Comparison of ENCODE assay signal across 8 cellular contexts in the genomic region with DNA sequence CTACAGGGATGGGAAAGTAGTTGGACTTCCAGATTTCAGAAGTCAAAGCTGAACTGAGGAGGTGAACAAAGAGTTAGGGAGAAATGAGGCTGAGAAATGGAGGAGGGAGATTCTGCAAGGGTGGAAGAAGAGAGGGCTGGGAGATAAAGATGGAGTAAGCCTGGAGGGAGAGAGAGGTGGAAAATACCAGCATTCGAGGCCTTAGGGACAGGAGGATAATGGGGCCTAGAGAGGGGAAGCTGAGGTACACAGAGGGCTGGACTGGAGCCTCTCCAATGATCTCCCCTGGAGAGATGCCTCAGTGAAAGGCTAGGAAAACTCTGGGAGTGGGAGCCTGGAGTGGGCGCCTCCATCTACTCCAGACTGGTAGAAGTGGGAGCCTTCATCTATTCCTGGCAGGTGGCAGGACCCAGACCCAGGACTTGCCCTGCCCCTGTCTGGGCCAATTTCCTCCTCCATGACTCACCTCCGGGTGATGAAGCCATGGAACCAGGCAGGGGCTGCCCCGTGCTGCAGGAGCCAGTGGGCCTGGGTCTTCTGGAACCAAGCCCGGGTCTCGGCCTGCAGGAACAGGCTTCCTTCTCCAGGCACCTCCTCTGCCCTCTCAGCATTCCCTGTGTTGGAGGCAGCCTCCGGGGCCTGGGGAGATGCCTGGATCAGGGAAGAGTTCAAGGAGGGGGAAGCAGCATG. TPM values are rescaled to one million over a fixed set of nuclear protein-coding genes. Genes with fewer than 3 reads are reported as not detected.
DNase-seq lines count a peak whose midpoint lies in the region; ATAC-seq and TF ChIP-seq lines count a peak whose summit lies in the region.

No MANE protein-coding gene starts in this region.

- H3K4me3 Mint-ChIP-seq in activated CD4-positive, alpha-beta T cell treated with anti-CD3 and anti-CD28 coated beads, Interleukin-2, amount 10 ng/mL, durations not matched to agents 24 days and 14 days, result peak overlapping the region; percentile 96

- no peaks in the 10 kb centered on the region for H3K9me3 ChIP-seq in prostate gland

- H3K27ac Mint-ChIP-seq in activated CD4-positive, alpha-beta T cell treated with anti-CD3 and anti-CD28 coated beads, Interleukin-2, amount 10 ng/mL, durations not matched to agents 24 days and 14 days, result peak overlapping the region; percentile 100

- H3K4me1 ChIP-seq in prostate gland (replicated peaks), result peaks cover 5% of the 10 kb centered on the region

- DNase-seq in Daoy (ENCODE audit: low read depth) (peak; percentile 58), epithelial cell of esophagus (ENCODE audit: low read depth) (peak; percentile 51), prostate gland (ENCODE audit: low spot score) (no peak), Ammon's horn (ENCODE audit: low spot score) (no peak), ecto neural progenitor cell (ENCODE audit: low spot score) (no peak)
- DNase-seq in activated CD4-positive, alpha-beta T cell treated with anti-CD3 and anti-CD28 coated beads, Interleukin-2, amount 10 ng/mL, durations not matched to agents 24 days and 14 days, result peak; percentile 78

- H3K27me3 Mint-ChIP-seq in activated CD4-positive, alpha-beta T cell treated with anti-CD3 and anti-CD28 coated beads, Interleukin-2, amount 10 ng/mL, durations not matched to agents 24 days and 14 days, result no peaks in the 10 kb centered on the region

- no peaks in the 10 kb centered on the region for H3K9me3 Mint-ChIP-seq in activated CD4-positive, alpha-beta T cell treated with anti-CD3 and anti-CD28 coated beads, Interleukin-2, amount 10 ng/mL, durations not matched to agents 24 days and 14 days

- intact Hi-C loops in activated CD4-positive, alpha-beta T cell treated with anti-CD3 and anti-CD28 coated beads, Interleukin-2, amount 10 ng/mL, durations not matched to agents 24 days and 14 days (cut with micrococcal nuclease), result loop anchor here (5.0 kb wide), 1 partner anchor 72 kb away; a partner anchor contains a TSS
- intact Hi-C loops in prostate gland (cut with DNase I), result no loop called here

- no peak for TF ChIP-seq POLR2A in prostate gland (IDR thresholded peaks at IDR 0.05)

- H3K4me1 Mint-ChIP-seq in activated CD4-positive, alpha-beta T cell treated with anti-CD3 and anti-CD28 coated beads, Interleukin-2, amount 10 ng/mL, durations not matched to agents 24 days and 14 days, result peaks cover 59% of the 10 kb centered on the region

- H3K36me3 ChIP-seq in prostate gland, result no peaks in the 10 kb centered on the region

- peaks cover 70% of the 10 kb centered on the region for H3K36me3 Mint-ChIP-seq in activated CD4-positive, alpha-beta T cell treated with anti-CD3 and anti-CD28 coated beads, Interleukin-2, amount 10 ng/mL, durations not matched to agents 24 days and 14 days (ENCODE audit: low read depth)

- ATAC-seq in HG03520 (IDR thresholded peaks at IDR 0.05; ENCODE audit: unreplicated experiment) (no peak), GM19452 (IDR thresholded peaks at IDR 0.05; ENCODE audit: unreplicated experiment) (no peak)

- peak overlapping the region; percentile 8 to 22 for H3K27ac ChIP-seq in prostate gland

- 84% methylated on average over 7 of the region's 7 CpGs for WGBS in prostate gland

- no peaks in the 10 kb centered on the region for H3K27me3 ChIP-seq in prostate gland (replicated peaks; ENCODE audit: insufficient read depth)

- TF ChIP-seq CTCF in epithelial cell of esophagus (IDR thresholded peaks at IDR 0.05; ENCODE audit: insufficient read depth, low read depth, low read length, missing control alignments), result no peak
- TF ChIP-seq CTCF in prostate gland (IDR thresholded peaks at IDR 0.05), result no peak

- H3K4me3 ChIP-seq in epithelial cell of esophagus (ENCODE audit: low read length) (no peak overlapping the region), prostate gland (no peak overlapping the region)

RNA-seq across cellular contexts. Expression of a gene that starts 1.9 kb away (rescaled TPM):
- total RNA-seq in Daoy (2014; rRNA removed; shearing (Covaris generic)), result 0.51 and 0.57 TPM in 2 replicates
- 277 and 282 TPM in 2 replicates for total RNA-seq in activated CD4-positive, alpha-beta T cell treated with anti-CD3 and anti-CD28 coated beads, Interleukin-2, amount 10 ng/mL, durations not matched to agents 24 days and 14 days
- under 1 TPM in 1 of 2 donors, not detected in 1; 0.80 TPM for total RNA-seq in prostate gland

RNA-seq across cellular contexts. Expression of a gene that starts 44.2 kb away (rescaled TPM):
- total RNA-seq in Daoy (2014; rRNA removed; shearing (Covaris generic)), result not detected in 2 replicates
- total RNA-seq in activated CD4-positive, alpha-beta T cell treated with anti-CD3 and anti-CD28 coated beads, Interleukin-2, amount 10 ng/mL, durations not matched to agents 24 days and 14 days, result 0.68 and 0.71 TPM in 2 replicates
- 1 to 10 TPM in 1 of 2 donors, under 1 TPM in 1; 0.18 to 3.0 TPM for total RNA-seq in prostate gland

RNA-seq across cellular contexts. Expression of a gene that starts 45.9 kb away (rescaled TPM):
- total RNA-seq in Daoy (2014; rRNA removed; shearing (Covaris generic)), result 0.40 TPM in 1 of 2 replicates, not detected in the other
- 54.3 and 61.2 TPM in 2 replicates for total RNA-seq in activated CD4-positive, alpha-beta T cell treated with anti-CD3 and anti-CD28 coated beads, Interleukin-2, amount 10 ng/mL, durations not matched to agents 24 days and 14 days
- 10 to 100 TPM in 1 of 2 donors, under 1 TPM in 1; 0.59 to 31.4 TPM for total RNA-seq in prostate gland

RNA-seq across cellular contexts. Expression of a gene that starts 47.4 kb away (rescaled TPM):
- total RNA-seq in Daoy (2014; rRNA removed; shearing (Covaris generic)), result 43.7 and 44.6 TPM in 2 replicates
- total RNA-seq in activated CD4-positive, alpha-beta T cell treated with anti-CD3 and anti-CD28 coated beads, Interleukin-2, amount 10 ng/mL, durations not matched to agents 24 days and 14 days, result 106 and 120 TPM in 2 replicates
- 10 to 100 TPM; 33.0 to 61.5 TPM for total RNA-seq in prostate gland

Comparison
In these comparisons a context has a peak if more than half of its experiments do, and no peak if none do; other contexts are left out.
1. DNase-seq: peak in Daoy (single experiment), activated CD4-positive, alpha-beta T cell treated with anti-CD3 and anti-CD28 coated beads, Interleukin-2, amount 10 ng/mL, durations not matched to agents 24 days and 14 days (single experiment) and epithelial cell of esophagus (single experiment); none in prostate gland (single experiment), Ammon's horn (single experiment) and ecto neural progenitor cell (single experiment).
2. RNA of a gene that starts 1.9 kb away (total RNA-seq): 277 to 282 TPM in activated CD4-positive, alpha-beta T cell treated with anti-CD3 and anti-CD28 coated beads, Interleukin-2, amount 10 ng/mL, durations not matched to agents 24 days and 14 days; 0.80 TPM in prostate gland and 0.51 to 0.57 TPM in Daoy; every median in the first group is over 100 times any median in the second.